In the genomic region with DNA sequence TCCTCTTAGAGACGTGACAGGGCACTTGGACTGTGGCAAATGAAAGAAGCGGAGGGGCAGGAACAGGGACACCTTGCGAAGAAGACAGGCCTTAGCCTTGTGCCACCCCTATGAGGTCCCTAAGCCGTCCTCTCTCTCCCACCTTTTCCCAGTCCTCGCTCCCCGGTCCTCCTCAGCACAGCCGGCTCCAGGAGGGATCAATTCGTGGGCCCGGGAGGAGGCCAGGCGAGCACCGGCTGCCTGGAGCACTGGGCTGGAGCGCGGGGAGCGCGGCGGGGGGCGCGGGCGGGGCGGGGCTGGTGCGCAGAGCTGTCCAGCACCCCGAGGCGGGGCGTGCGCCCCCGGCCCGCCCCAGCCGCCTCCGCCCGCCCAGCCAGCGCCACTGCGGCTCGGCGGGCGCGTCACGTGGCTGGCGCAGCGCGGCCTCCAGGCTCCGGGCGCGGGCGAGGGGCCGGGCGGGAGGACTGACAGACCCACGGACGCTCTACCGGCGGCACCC, we compare ENCODE assay signal across 1 cellular context.
TF ChIP-seq lines count a peak whose summit lies in the region.

A gene with protein sequence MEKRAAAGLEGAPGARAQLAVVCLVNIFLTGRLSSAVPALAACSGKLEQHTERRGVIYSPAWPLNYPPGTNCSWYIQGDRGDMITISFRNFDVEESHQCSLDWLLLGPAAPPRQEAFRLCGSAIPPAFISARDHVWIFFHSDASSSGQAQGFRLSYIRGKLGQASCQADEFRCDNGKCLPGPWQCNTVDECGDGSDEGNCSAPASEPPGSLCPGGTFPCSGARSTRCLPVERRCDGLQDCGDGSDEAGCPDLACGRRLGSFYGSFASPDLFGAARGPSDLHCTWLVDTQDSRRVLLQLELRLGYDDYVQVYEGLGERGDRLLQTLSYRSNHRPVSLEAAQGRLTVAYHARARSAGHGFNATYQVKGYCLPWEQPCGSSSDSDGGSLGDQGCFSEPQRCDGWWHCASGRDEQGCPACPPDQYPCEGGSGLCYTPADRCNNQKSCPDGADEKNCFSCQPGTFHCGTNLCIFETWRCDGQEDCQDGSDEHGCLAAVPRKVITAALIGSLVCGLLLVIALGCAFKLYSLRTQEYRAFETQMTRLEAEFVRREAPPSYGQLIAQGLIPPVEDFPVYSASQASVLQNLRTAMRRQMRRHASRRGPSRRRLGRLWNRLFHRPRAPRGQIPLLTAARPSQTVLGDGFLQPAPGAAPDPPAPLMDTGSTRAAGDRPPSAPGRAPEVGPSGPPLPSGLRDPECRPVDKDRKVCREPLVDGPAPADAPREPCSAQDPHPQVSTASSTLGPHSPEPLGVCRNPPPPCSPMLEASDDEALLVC (plus strand): TSS at position 467 of the 499 bp plus-strand sequence. CDS start 456 bp downstream, outside the sequence.

TF ChIP-seq in HEK293, 187 proteins besides CTCF, POLR2A, EP300 and RAD21 (continued from another document and continues in another):
- TF ChIP-seq ZNF274 (IDR thresholded peaks at IDR 0.05; ENCODE audit: low read length) = no peak
- no peak for TF ChIP-seq ZNF274 (tag by site-specific recombination; IDR thresholded peaks at IDR 0.05; ENCODE audit: borderline replicate concordance)
- TF ChIP-seq ZNF621 (tag by site-specific recombination; IDR thresholded peaks at IDR 0.05) = no peak
- 0 out of 2 replicates have a peak, but pooled peaks have one; percentile 34 for TF ChIP-seq KLF9 (tag by site-specific recombination; IDR thresholded peaks at IDR 0.05; ENCODE audit: low read depth)
- no peak for TF ChIP-seq KLF7 (tag by site-specific recombination; IDR thresholded peaks at IDR 0.05; ENCODE audit: borderline replicate concordance)
- TF ChIP-seq GLIS1 (tag by site-specific recombination; IDR thresholded peaks at IDR 0.05) = peak; percentile 73
- no peak for TF ChIP-seq ZNF529 (tag by site-specific recombination; IDR thresholded peaks at IDR 0.05; ENCODE audit: insufficient replicate concordance)
- TF ChIP-seq, protein P1, sequence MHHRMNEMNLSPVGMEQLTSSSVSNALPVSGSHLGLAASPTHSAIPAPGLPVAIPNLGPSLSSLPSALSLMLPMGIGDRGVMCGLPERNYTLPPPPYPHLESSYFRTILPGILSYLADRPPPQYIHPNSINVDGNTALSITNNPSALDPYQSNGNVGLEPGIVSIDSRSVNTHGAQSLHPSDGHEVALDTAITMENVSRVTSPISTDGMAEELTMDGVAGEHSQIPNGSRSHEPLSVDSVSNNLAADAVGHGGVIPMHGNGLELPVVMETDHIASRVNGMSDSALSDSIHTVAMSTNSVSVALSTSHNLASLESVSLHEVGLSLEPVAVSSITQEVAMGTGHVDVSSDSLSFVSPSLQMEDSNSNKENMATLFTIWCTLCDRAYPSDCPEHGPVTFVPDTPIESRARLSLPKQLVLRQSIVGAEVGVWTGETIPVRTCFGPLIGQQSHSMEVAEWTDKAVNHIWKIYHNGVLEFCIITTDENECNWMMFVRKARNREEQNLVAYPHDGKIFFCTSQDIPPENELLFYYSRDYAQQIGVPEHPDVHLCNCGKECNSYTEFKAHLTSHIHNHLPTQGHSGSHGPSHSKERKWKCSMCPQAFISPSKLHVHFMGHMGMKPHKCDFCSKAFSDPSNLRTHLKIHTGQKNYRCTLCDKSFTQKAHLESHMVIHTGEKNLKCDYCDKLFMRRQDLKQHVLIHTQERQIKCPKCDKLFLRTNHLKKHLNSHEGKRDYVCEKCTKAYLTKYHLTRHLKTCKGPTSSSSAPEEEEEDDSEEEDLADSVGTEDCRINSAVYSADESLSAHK (tag by site-specific recombination; IDR thresholded peaks at IDR 0.05) = no peak
- no peak for TF ChIP-seq ZNF114 (tag by site-specific recombination; IDR thresholded peaks at IDR 0.05)
- TF ChIP-seq ZNF510 (tag by site-specific recombination; IDR thresholded peaks at IDR 0.05; ENCODE audit: insufficient replicate concordance) = no peak
- no peak for TF ChIP-seq ZNF146 (tag by site-specific recombination; IDR thresholded peaks at IDR 0.05)
- TF ChIP-seq, protein P2, sequence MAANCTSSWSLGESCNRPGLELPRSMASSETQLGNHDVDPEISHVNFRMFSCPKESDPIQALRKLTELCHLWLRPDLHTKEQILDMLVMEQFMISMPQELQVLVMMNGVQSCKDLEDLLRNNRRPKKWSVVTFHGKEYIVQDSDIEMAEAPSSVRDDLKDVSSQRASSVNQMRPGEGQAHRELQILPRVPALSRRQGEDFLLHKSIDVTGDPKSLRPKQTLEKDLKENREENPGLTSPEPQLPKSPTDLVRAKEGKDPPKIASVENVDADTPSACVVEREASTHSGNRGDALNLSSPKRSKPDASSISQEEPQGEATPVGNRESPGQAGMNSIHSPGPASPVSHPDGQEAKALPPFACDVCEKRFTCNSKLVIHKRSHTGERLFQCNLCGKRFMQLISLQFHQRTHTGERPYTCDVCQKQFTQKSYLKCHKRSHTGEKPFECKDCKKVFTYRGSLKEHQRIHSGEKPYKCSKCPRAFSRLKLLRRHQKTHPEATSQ (tag by site-specific recombination; IDR thresholded peaks at IDR 0.05) = no peak
- TF ChIP-seq ZNF670 (tag by site-specific recombination; IDR thresholded peaks at IDR 0.05; ENCODE audit: low read depth) = no peak
- TF ChIP-seq, protein P3, sequence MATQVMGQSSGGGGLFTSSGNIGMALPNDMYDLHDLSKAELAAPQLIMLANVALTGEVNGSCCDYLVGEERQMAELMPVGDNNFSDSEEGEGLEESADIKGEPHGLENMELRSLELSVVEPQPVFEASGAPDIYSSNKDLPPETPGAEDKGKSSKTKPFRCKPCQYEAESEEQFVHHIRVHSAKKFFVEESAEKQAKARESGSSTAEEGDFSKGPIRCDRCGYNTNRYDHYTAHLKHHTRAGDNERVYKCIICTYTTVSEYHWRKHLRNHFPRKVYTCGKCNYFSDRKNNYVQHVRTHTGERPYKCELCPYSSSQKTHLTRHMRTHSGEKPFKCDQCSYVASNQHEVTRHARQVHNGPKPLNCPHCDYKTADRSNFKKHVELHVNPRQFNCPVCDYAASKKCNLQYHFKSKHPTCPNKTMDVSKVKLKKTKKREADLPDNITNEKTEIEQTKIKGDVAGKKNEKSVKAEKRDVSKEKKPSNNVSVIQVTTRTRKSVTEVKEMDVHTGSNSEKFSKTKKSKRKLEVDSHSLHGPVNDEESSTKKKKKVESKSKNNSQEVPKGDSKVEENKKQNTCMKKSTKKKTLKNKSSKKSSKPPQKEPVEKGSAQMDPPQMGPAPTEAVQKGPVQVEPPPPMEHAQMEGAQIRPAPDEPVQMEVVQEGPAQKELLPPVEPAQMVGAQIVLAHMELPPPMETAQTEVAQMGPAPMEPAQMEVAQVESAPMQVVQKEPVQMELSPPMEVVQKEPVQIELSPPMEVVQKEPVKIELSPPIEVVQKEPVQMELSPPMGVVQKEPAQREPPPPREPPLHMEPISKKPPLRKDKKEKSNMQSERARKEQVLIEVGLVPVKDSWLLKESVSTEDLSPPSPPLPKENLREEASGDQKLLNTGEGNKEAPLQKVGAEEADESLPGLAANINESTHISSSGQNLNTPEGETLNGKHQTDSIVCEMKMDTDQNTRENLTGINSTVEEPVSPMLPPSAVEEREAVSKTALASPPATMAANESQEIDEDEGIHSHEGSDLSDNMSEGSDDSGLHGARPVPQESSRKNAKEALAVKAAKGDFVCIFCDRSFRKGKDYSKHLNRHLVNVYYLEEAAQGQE (tag by site-specific recombination; IDR thresholded peaks at IDR 0.05) = peak; percentile 49
- TF ChIP-seq ZBTB48 (tag by site-specific recombination; IDR thresholded peaks at IDR 0.05) = peak; percentile 93
- TF ChIP-seq ZBTB7A (tag by site-specific recombination; IDR thresholded peaks at IDR 0.05; ENCODE audit: low read depth) = no peak
- no peak for TF ChIP-seq ZNF248 (tag by site-specific recombination; IDR thresholded peaks at IDR 0.05)
- TF ChIP-seq ZBTB6 (tag by site-specific recombination; IDR thresholded peaks at IDR 0.05) = no peak
- no peak for TF ChIP-seq ZBTB44 (tag by site-specific recombination; IDR thresholded peaks at IDR 0.05)
- TF ChIP-seq ZNF544 (tag by site-specific recombination; IDR thresholded peaks at IDR 0.05) = no peak
- TF ChIP-seq ZNF791 (tag by site-specific recombination; IDR thresholded peaks at IDR 0.05) = no peak
- no peak for TF ChIP-seq ZNF561 (tag by site-specific recombination; IDR thresholded peaks at IDR 0.05; ENCODE audit: borderline replicate concordance)
- no peak for TF ChIP-seq ZNF423 (tag by site-specific recombination; IDR thresholded peaks at IDR 0.05)
- TF ChIP-seq, protein P4, sequence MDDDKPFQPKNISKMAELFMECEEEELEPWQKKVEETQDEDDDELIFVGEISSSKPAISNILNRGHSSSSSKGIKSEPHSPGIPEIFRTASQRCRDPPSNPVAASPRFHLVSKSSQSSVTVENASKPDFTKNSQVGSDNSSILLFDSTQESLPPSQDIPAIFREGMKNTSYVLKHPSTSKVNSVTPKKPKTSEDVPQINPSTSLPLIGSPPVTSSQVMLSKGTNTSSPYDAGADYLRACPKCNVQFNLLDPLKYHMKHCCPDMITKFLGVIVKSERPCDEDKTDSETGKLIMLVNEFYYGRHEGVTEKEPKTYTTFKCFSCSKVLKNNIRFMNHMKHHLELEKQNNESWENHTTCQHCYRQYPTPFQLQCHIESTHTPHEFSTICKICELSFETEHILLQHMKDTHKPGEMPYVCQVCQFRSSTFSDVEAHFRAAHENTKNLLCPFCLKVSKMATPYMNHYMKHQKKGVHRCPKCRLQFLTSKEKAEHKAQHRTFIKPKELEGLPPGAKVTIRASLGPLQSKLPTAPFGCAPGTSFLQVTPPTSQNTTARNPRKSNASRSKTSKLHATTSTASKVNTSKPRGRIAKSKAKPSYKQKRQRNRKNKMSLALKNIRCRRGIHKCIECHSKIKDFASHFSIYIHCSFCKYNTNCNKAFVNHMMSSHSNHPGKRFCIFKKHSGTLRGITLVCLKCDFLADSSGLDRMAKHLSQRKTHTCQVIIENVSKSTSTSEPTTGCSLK (tag by site-specific recombination; IDR thresholded peaks at IDR 0.05) = no peak
- TF ChIP-seq, protein P5, sequence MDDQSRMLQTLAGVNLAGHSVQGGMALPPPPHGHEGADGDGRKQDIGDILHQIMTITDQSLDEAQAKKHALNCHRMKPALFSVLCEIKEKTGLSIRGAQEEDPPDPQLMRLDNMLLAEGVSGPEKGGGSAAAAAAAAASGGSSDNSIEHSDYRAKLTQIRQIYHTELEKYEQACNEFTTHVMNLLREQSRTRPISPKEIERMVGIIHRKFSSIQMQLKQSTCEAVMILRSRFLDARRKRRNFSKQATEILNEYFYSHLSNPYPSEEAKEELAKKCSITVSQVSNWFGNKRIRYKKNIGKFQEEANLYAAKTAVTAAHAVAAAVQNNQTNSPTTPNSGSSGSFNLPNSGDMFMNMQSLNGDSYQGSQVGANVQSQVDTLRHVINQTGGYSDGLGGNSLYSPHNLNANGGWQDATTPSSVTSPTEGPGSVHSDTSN (CRISPR knock-in tag; IDR thresholded peaks at IDR 0.05) = no peak
- TF ChIP-seq ZNF324 (tag by site-specific recombination; IDR thresholded peaks at IDR 0.05) = no peak
- peak; percentile 81 for TF ChIP-seq ZBTB8A (tag by site-specific recombination; IDR thresholded peaks at IDR 0.05)
- TF ChIP-seq BCL11B (tag by site-specific recombination; IDR thresholded peaks at IDR 0.05; ENCODE audit: low read depth) = no peak
- no peak for TF ChIP-seq WT1 (tag by site-specific recombination; IDR thresholded peaks at IDR 0.05)
- no peak for TF ChIP-seq ZNF514 (tag by site-specific recombination; IDR thresholded peaks at IDR 0.05)
- TF ChIP-seq ZNF610 (tag by site-specific recombination; IDR thresholded peaks at IDR 0.05; ENCODE audit: borderline replicate concordance) = no peak
- no peak for TF ChIP-seq GLI4 (tag by site-specific recombination; IDR thresholded peaks at IDR 0.05)
- TF ChIP-seq ZNF266 (tag by site-specific recombination; IDR thresholded peaks at IDR 0.05; ENCODE audit: low read depth) = no peak
- TF ChIP-seq MYNN (tag by site-specific recombination; IDR thresholded peaks at IDR 0.05; ENCODE audit: borderline replicate concordance) = no peak
- TF ChIP-seq ZNF473 (tag by site-specific recombination; IDR thresholded peaks at IDR 0.05) = no peak
- no peak for TF ChIP-seq ZNF184 (tag by site-specific recombination; IDR thresholded peaks at IDR 0.05)
- TF ChIP-seq, protein P6, sequence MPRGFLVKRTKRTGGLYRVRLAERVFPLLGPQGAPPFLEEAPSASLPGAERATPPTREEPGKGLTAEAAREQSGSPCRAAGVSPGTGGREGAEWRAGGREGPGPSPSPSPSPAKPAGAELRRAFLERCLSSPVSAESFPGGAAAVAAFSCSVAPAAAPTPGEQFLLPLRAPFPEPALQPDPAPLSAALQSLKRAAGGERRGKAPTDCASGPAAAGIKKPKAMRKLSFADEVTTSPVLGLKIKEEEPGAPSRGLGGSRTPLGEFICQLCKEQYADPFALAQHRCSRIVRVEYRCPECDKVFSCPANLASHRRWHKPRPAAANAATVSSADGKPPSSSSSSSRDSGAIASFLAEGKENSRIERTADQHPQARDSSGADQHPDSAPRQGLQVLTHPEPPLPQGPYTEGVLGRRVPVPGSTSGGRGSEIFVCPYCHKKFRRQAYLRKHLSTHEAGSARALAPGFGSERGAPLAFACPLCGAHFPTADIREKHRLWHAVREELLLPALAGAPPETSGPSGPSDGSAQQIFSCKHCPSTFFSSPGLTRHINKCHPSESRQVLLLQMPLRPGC (tag by site-specific recombination; IDR thresholded peaks at IDR 0.05) = no peak
- no peak for TF ChIP-seq ZFP3 (tag by site-specific recombination; IDR thresholded peaks at IDR 0.05; ENCODE audit: low read depth)
